In genomic region chr18:48446582-48447225, GRCh38 we compare ENCODE assay signal across 8 cellular contexts. TPM values are rescaled to one million over a fixed set of nuclear protein-coding genes. Genes with fewer than 3 reads are reported as not detected.
DNase-seq lines count a peak whose midpoint lies in the region; ATAC-seq, FAIRE-seq and TF ChIP-seq lines count a peak whose summit lies in the region.

No MANE protein-coding gene starts in this region.

- no peak for ATAC-seq in GM21381 (IDR thresholded peaks at IDR 0.05; ENCODE audit: unreplicated experiment)

- FAIRE-seq in H54 (lab: Jason Lieb, UNC): no peak

- H3K36me3 ChIP-seq in right atrium auricular region (no peaks in the 10 kb centered on the region), sigmoid colon (no peaks in the 10 kb centered on the region)

- peaks cover 0 to 22% of the 10 kb centered on the region in 2 donors for H3K4me1 ChIP-seq in right atrium auricular region
- H3K4me1 ChIP-seq in sigmoid colon: peaks cover 0 to 6% (median 3%) of the 10 kb centered on the region in 4 donors

- TF ChIP-seq CTCF in right atrium auricular region (IDR thresholded peaks at IDR 0.05) (peak; percentile 72 to 92), sigmoid colon (IDR thresholded peaks at IDR 0.05) (peak; percentile 41 to 86 (median 78))

- H3K4me3 ChIP-seq in right atrium auricular region: no peak overlapping the region
- no peak overlapping the region for H3K4me3 ChIP-seq in sigmoid colon

- H3K9me3 ChIP-seq in right atrium auricular region (no peaks in the 10 kb centered on the region), sigmoid colon (no peaks in the 10 kb centered on the region)

- no peak for TF ChIP-seq EP300 in sigmoid colon (IDR thresholded peaks at IDR 0.05)

- intact Hi-C loops in sigmoid colon (cut with DNase I): loop anchor here (1.0 to 5.0 kb wide), 3 partner anchors 104 to 416 kb away; no protein-coding TSS in a partner anchor

- DNase-seq in COLO668 (lab: John Stamatoyannopoulos, UW; ENCODE audit: unreplicated experiment): peak; percentile 90
- DNase-seq in H54 (ENCODE audit: insufficient read length, low spot score): peak; percentile 47
- peak; percentile 74 for DNase-seq in NCI-H2029 (lab: John Stamatoyannopoulos, UW)
- DNase-seq in T-helper 2 cell: peak in 3 of 5 experiments; percentile 31 to 68 (median 60)
- DNase-seq in anterior cingulate cortex (lab: John Stamatoyannopoulos, UW): peak in 57 of 58 donors; percentile 4 to 84 (median 69)
- peak; percentile 90 for DNase-seq in right atrium auricular region (ENCODE audit: low spot score)
- DNase-seq in sigmoid colon: peak; percentile 89

- no peak for TF ChIP-seq POLR2A in H54 (IDR thresholded peaks at IDR 0.05; ENCODE audit: low read depth, low read length)
- no peak for TF ChIP-seq POLR2A in sigmoid colon (IDR thresholded peaks at IDR 0.05)

- H3K27ac ChIP-seq in right atrium auricular region (no peak overlapping the region), sigmoid colon (no peak overlapping the region)

- 39 to 41% methylated on average over 30 of the region's 30 CpGs for WGBS in sigmoid colon, 2 donors

- no peaks in the 10 kb centered on the region for H3K27me3 ChIP-seq in right atrium auricular region
- no peaks in the 10 kb centered on the region for H3K27me3 ChIP-seq in sigmoid colon

RNA-seq across cellular contexts. Expression of gene ZBTB7C, which starts 37.5 kb away (rescaled TPM):
- 1 to 10 TPM; 1.8 to 7.7 TPM for total RNA-seq in right atrium auricular region
- 1 to 10 TPM in 1 of 4 donors, under 1 TPM in 3; 0.41 to 1.7 (median 0.60) TPM for total RNA-seq in sigmoid colon
- 10 to 100 TPM; 16.9 to 18.6 (median 18.5) TPM for polyA plus RNA-seq in sigmoid colon
